19 cellular contexts compared by ENCODE assay signal in the genomic region with DNA sequence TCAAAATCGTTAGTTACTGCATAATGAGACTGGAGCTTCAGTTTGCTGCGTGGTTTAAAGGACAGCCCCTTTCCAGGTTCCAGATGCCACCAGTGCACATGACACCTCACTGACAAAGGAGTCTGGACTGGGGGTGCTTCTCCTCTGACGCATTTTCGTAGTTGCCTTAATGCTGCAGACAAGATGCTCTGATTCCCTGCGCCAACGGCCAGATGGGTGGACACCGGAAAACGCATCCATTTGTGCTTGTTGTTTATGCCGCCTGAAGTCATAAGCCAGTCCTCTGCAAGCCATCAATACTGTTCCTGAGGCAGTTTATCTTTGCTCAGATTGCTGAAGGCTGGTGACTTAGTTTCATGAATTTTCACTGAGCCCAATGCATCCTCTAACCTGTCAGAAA. TPM values are rescaled to one million over a fixed set of nuclear protein-coding genes. Genes with fewer than 3 reads are reported as not detected.
A peak's percentile ranks its signal among the peaks of the same experiment; 100 is the strongest.
DNase-seq lines count a peak whose midpoint lies in the region; ATAC-seq and TF ChIP-seq lines count a peak whose summit lies in the region.
"Had no signal": no experiment of that assay in that cellular context is flagged by ENCODE, and none has a peak within 500 bp of the region (broad histone marks: within the 10 kb centered on the region; RNA-seq: fewer than 3 reads in every experiment).

No MANE protein-coding gene starts in this region.

- H3K36me3 ChIP-seq in right atrium auricular region (peaks cover under 1% of the 10 kb centered on the region), Loucy (ENCODE audit: insufficient read depth, low read length) (peaks cover 7% of the 10 kb centered on the region; the same call in 1 of the 2 replicates)
- H3K36me3 ChIP-seq: SJCRH30 had no signal

- peak overlapping the region; percentile 1 for H3K4me2 ChIP-seq in Loucy (ENCODE audit: low read depth, low read length, poor library complexity, severe bottlenecking)

- H3F3A ChIP-seq in Loucy (ENCODE audit: low read depth) = no peaks in the 10 kb centered on the region

- peaks cover 0 to 93% of the 10 kb centered on the region in 2 donors for H3K4me1 ChIP-seq in right atrium auricular region
- H3K4me1 ChIP-seq in right cardiac atrium (ENCODE audit: control insufficient read depth, insufficient read depth, low read length) = peaks cover 9% of the 10 kb centered on the region
- H3K4me1 ChIP-seq in Loucy (ENCODE audit: insufficient read depth, low read length, poor library complexity, severe bottlenecking) = peaks cover 11% of the 10 kb centered on the region

- H3K79me2 ChIP-seq in Loucy (ENCODE audit: insufficient read depth, low read length) = peaks cover 37% of the 10 kb centered on the region; the same call in 1 of the 2 replicates

- peaks cover 28% of the 10 kb centered on the region for H3K36me3 Mint-ChIP-seq in brain
- peaks cover 22% of the 10 kb centered on the region for H3K36me3 Mint-ChIP-seq in stimulated activated memory B cell treated with anti-CD40 and anti-IgM and Interleukin-4, amounts not matched to agents 10 μg/mL and 1 μg/mL and 100 μg/mL, for 72 hours

- TF ChIP-seq CTCF in right atrium auricular region (IDR thresholded peaks at IDR 0.05) = no peak
- no peak for TF ChIP-seq CTCF in Loucy (conservative IDR thresholded peaks at IDR 0.05; ENCODE audit: low read length)
- no peak for TF ChIP-seq CTCF in brain (conservative IDR thresholded peaks at IDR 0.05)

- peak overlapping the region; percentile 19 to 68 (median 29) for H3K27ac Mint-ChIP-seq in brain
- H3K27ac Mint-ChIP-seq in stimulated activated memory B cell treated with anti-CD40 and anti-IgM and Interleukin-4, amounts not matched to agents 10 μg/mL and 1 μg/mL and 100 μg/mL, for 72 hours = peak overlapping the region; percentile 74

- H3K27ac ChIP-seq in right atrium auricular region (peak overlapping the region; percentile 64 to 66), right cardiac atrium (ENCODE audit: low read length) (no peak overlapping the region)
- H3K27ac ChIP-seq: GM23248, SJCRH30 had no signal

- H3K4me1 Mint-ChIP-seq in brain = peaks cover 69% of the 10 kb centered on the region
- peaks cover 51% of the 10 kb centered on the region for H3K4me1 Mint-ChIP-seq in stimulated activated memory B cell treated with anti-CD40 and anti-IgM and Interleukin-4, amounts not matched to agents 10 μg/mL and 1 μg/mL and 100 μg/mL, for 72 hours

- no peak overlapping the region for H3K4me3 Mint-ChIP-seq in brain
- H3K4me3 Mint-ChIP-seq in stimulated activated memory B cell treated with anti-CD40 and anti-IgM and Interleukin-4, amounts not matched to agents 10 μg/mL and 1 μg/mL and 100 μg/mL, for 72 hours = no peak overlapping the region

- no peaks in the 10 kb centered on the region for H4K20me1 ChIP-seq in Loucy (ENCODE audit: insufficient read depth, low read length, poor library complexity, severe bottlenecking)

- H3K27me3 ChIP-seq in right atrium auricular region = no peaks in the 10 kb centered on the region
- no peaks in the 10 kb centered on the region for H3K27me3 ChIP-seq in right cardiac atrium (ENCODE audit: control insufficient read depth, insufficient read depth)
- no peaks in the 10 kb centered on the region for H3K27me3 ChIP-seq in Loucy (ENCODE audit: insufficient read depth, low read length, poor library complexity, severe bottlenecking)
- H3K27me3 ChIP-seq: SJCRH30 had no signal

- no peak for DNase-seq in right atrium auricular region (ENCODE audit: low spot score)
- no peak for DNase-seq in right cardiac atrium
- DNase-seq in effector CD4-positive, alpha-beta T cell = no peak
- DNase-seq: COR-L47; DMS53; GM23248; NCI-H146; NCI-H2081 treated with DMSO at 0.1 percent for 48 hours; NCI-H226; NCI-H69; NK-92 treated with Interleukin-12 subunit alpha and Interleukin-12 subunit beta, amount 100 ng/mL, for 24 hours; OCI-M1; RPMI8226; SJCRH30 had no signal

- no peak overlapping the region for H3K4me3 ChIP-seq in right atrium auricular region
- H3K4me3 ChIP-seq in right cardiac atrium (ENCODE audit: low read length) = no peak overlapping the region
- H3K4me3 ChIP-seq in Loucy (ENCODE audit: low read length, poor library complexity, severe bottlenecking) = no peak overlapping the region
- H3K4me3 ChIP-seq: GM23248, SJCRH30 had no signal

- no peaks in the 10 kb centered on the region for H3K9me2 ChIP-seq in Loucy (replicated peaks; ENCODE audit: low read depth, low read length)

- H3K9me3 ChIP-seq in right atrium auricular region (no peaks in the 10 kb centered on the region), right cardiac atrium (ENCODE audit: control insufficient read depth, low read length) (no peaks in the 10 kb centered on the region), Loucy (ENCODE audit: insufficient read depth, low read depth, low read length) (no peaks in the 10 kb centered on the region)
- H3K9me3 ChIP-seq: SJCRH30 had no signal

- intact Hi-C loops in right cardiac atrium (cut with DNase I) = loop anchor here in 1 of 4 donors (10.0 kb wide), 1 partner anchor 813 kb away; the partner anchor contains the start of gene MTHFSD

- ATAC-seq in right cardiac atrium (no peak), GM18873 (IDR thresholded peaks at IDR 0.05; ENCODE audit: low FRiP score, unreplicated experiment) (no peak), GM19023 (IDR thresholded peaks at IDR 0.05; ENCODE audit: unreplicated experiment) (no peak)
- ATAC-seq in stimulated activated memory B cell treated with anti-CD40 and anti-IgM and Interleukin-4, amounts not matched to agents 10 μg/mL and 1 μg/mL and 100 μg/mL, for 72 hours = no peak

- H3K9ac ChIP-seq in Loucy (ENCODE audit: low read depth, low read length, poor library complexity, severe bottlenecking) = no peak overlapping the region
- H3K9ac ChIP-seq: GM23248 had no signal

- no peaks in the 10 kb centered on the region for H3K9me3 Mint-ChIP-seq in brain
- H3K9me3 Mint-ChIP-seq in stimulated activated memory B cell treated with anti-CD40 and anti-IgM and Interleukin-4, amounts not matched to agents 10 μg/mL and 1 μg/mL and 100 μg/mL, for 72 hours = no peaks in the 10 kb centered on the region

- 83% methylated on average over 9 of the region's 9 CpGs for WGBS in right cardiac atrium

- no peaks in the 10 kb centered on the region for H3K27me3 Mint-ChIP-seq in brain
- no peaks in the 10 kb centered on the region for H3K27me3 Mint-ChIP-seq in stimulated activated memory B cell treated with anti-CD40 and anti-IgM and Interleukin-4, amounts not matched to agents 10 μg/mL and 1 μg/mL and 100 μg/mL, for 72 hours

- H2AFZ ChIP-seq in Loucy (ENCODE audit: low read length) = no peak overlapping the region
- H2AFZ ChIP-seq: GM23248 had no signal

RNA-seq across cellular contexts. Expression of gene FBXO31, which starts 16.0 kb away (rescaled TPM):
- total RNA-seq in right atrium auricular region (10 to 100 TPM; 39.3 to 53.1 TPM), right cardiac atrium (10 to 100 TPM; 47.8 to 66.1 (median 57.5) TPM)
- polyA plus RNA-seq in right cardiac atrium (24.3 TPM), brain (ENCODE audit: insufficient read depth, low read depth, low replicate concordance) (33.4 TPM)

RNA-seq across cellular contexts. Expression of gene MAP1LC3B, which starts 24.6 kb away (rescaled TPM):
- total RNA-seq in right atrium auricular region (10 to 100 TPM; 57.5 to 83.0 TPM), right cardiac atrium (100 to 1,000 TPM in 3 of 4 donors, 10 to 100 TPM in 1; 87.7 to 114 (median 108) TPM)
- polyA plus RNA-seq in right cardiac atrium (115 TPM), brain (ENCODE audit: insufficient read depth, low read depth, low replicate concordance) (82.0 TPM)

RNA-seq across cellular contexts. Expression of gene C16orf95, which starts 50.4 kb away (rescaled TPM):
- total RNA-seq in right atrium auricular region (1 to 10 TPM in 1 of 2 donors, under 1 TPM in 1; 0.59 to 2.4 TPM), right cardiac atrium (1 to 10 TPM; 3.4 to 5.4 (median 4.2) TPM)
- polyA plus RNA-seq in right cardiac atrium (4.7 TPM), brain (ENCODE audit: insufficient read depth, low read depth, low replicate concordance) (5.0 TPM)
